Comparison of ENCODE assay signal across 21 cellular contexts in the genomic region with DNA sequence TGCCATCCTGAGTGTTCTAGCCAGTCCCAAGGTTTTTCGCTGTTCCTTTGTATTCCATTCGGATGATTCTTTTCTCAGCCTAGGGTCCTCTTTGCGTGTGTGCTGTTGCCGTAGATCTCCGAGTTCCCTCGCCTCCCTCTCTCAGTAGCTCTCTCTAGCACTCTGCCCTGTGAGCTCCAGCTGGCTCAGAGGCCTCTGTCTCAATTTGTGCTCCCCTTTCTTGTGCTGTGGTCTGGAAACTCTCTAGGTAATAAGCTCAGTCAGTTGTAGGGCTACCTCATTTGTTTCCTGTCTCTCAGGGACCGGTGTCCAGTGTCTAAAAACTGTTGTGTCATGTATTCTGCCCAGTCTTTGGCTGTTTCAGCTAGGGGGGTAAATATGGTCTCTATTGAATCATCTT.
DNase-seq lines count a peak whose midpoint lies in the region; ATAC-seq and TF ChIP-seq lines count a peak whose summit lies in the region.
"Had no signal": no experiment of that assay in that cellular context is flagged by ENCODE, and none has a peak within 500 bp of the region (broad histone marks: within the 10 kb centered on the region; RNA-seq: fewer than 3 reads in every experiment).

No MANE protein-coding gene starts in this region.

- 94 to 98% (median 96%) methylated on average over 7 of the region's 7 CpGs for WGBS in heart left ventricle, 4 donors

- H3K4me1 ChIP-seq in heart left ventricle = peaks cover 0 to 7% (median 0%) of the 10 kb centered on the region in 12 donors
- H3K4me1 ChIP-seq: HAP-1, testis had no signal

- no peaks in the 10 kb centered on the region for H3K27me3 ChIP-seq in heart left ventricle
- H3K27me3 ChIP-seq: testis had no signal

- H3K4me3 Mint-ChIP-seq in stimulated activated naive CD8-positive, alpha-beta T cell treated with anti-CD3 and anti-CD28 coated beads, Interleukin-15, Interleukin-2, amounts not matched to agents 100 ng/mL and 50 ng/mL, for 24 hours = no peak overlapping the region
- no peak overlapping the region for H3K4me3 Mint-ChIP-seq in central memory CD8-positive, alpha-beta T cell
- H3K4me3 Mint-ChIP-seq: naive thymus-derived CD8-positive, alpha-beta T cell; T-helper 1 cell treated with Interleukin-12 subunit alpha and Interleukin-12 subunit beta and Interleukin-4 antibody, amounts not matched to agents 30 μg/mL and 1 μg/mL, for 36 hours had no signal

- ATAC-seq in stimulated activated naive CD8-positive, alpha-beta T cell treated with anti-CD3 and anti-CD28 coated beads, Interleukin-15, Interleukin-2, amounts not matched to agents 100 U/mL and 50 U/mL, for 24 hours = no peak
- ATAC-seq in central memory CD8-positive, alpha-beta T cell (replicated peaks; ENCODE audit: extremely low read depth, poor library complexity, severe bottlenecking) = no peak
- no peak for ATAC-seq in heart left ventricle
- ATAC-seq: GM12878; left ventricle myocardium superior; naive thymus-derived CD8-positive, alpha-beta T cell had no signal

- TF ChIP-seq CTCF in heart left ventricle (IDR thresholded peaks at IDR 0.05) = no peak

- peak overlapping the region; percentile 49 for H3K27ac Mint-ChIP-seq in stimulated activated naive CD8-positive, alpha-beta T cell treated with anti-CD3 and anti-CD28 coated beads, Interleukin-15, Interleukin-2, amounts not matched to agents 100 ng/mL and 50 ng/mL, for 24 hours
- peak overlapping the region; percentile 36 for H3K27ac Mint-ChIP-seq in central memory CD8-positive, alpha-beta T cell (ENCODE audit: low read depth)
- H3K27ac Mint-ChIP-seq: T-helper 1 cell treated with Interleukin-12 subunit alpha and Interleukin-12 subunit beta and Interleukin-4 antibody, amounts not matched to agents 30 μg/mL and 1 μg/mL, for 36 hours had no signal

- H3K9me3 Mint-ChIP-seq in stimulated activated naive CD8-positive, alpha-beta T cell treated with anti-CD3 and anti-CD28 coated beads, Interleukin-15, Interleukin-2, amounts not matched to agents 100 ng/mL and 50 ng/mL, for 24 hours = no peaks in the 10 kb centered on the region
- no peaks in the 10 kb centered on the region for H3K9me3 Mint-ChIP-seq in central memory CD8-positive, alpha-beta T cell
- H3K9me3 Mint-ChIP-seq: naive thymus-derived CD8-positive, alpha-beta T cell; T-helper 1 cell treated with Interleukin-12 subunit alpha and Interleukin-12 subunit beta and Interleukin-4 antibody, amounts not matched to agents 30 μg/mL and 1 μg/mL, for 36 hours had no signal

- no peaks in the 10 kb centered on the region for H3K9me3 ChIP-seq in heart left ventricle
- H3K9me3 ChIP-seq: HAP-1, testis had no signal

- H3K27ac ChIP-seq in heart left ventricle = no peak overlapping the region
- H3K27ac ChIP-seq: testis, WERI-Rb-1 had no signal

- H3K27me3 Mint-ChIP-seq in stimulated activated naive CD8-positive, alpha-beta T cell treated with anti-CD3 and anti-CD28 coated beads, Interleukin-15, Interleukin-2, amounts not matched to agents 100 ng/mL and 50 ng/mL, for 24 hours = no peaks in the 10 kb centered on the region
- H3K27me3 Mint-ChIP-seq in central memory CD8-positive, alpha-beta T cell = no peaks in the 10 kb centered on the region
- H3K27me3 Mint-ChIP-seq: CD4-positive, CD25-positive, alpha-beta regulatory T cell; naive thymus-derived CD8-positive, alpha-beta T cell had no signal

- no peak for TF ChIP-seq POLR2A in heart left ventricle (IDR thresholded peaks at IDR 0.05)

- peaks cover 68% of the 10 kb centered on the region for H3K36me3 Mint-ChIP-seq in stimulated activated naive CD8-positive, alpha-beta T cell treated with anti-CD3 and anti-CD28 coated beads, Interleukin-15, Interleukin-2, amounts not matched to agents 100 ng/mL and 50 ng/mL, for 24 hours (ENCODE audit: low read depth)
- H3K36me3 Mint-ChIP-seq in central memory CD8-positive, alpha-beta T cell (ENCODE audit: insufficient read depth) = peaks cover 56% of the 10 kb centered on the region

- DNase-seq in stimulated activated naive CD8-positive, alpha-beta T cell treated with anti-CD3 and anti-CD28 coated beads, Interleukin-15, Interleukin-2, amounts not matched to agents 100 U/mL and 50 U/mL, for 24 hours = no peak
- no peak for DNase-seq in central memory CD8-positive, alpha-beta T cell (ENCODE audit: low spot score in 2 of 2)
- DNase-seq in myocyte (ENCODE audit: low read depth) (peak; percentile 33), heart left ventricle (no peak), NCI-H1092 (lab: John Stamatoyannopoulos, UW) (no peak)
- no peak for DNase-seq in stimulated activated CD8-positive, alpha-beta memory T cell treated with anti-CD3 and anti-CD28 coated beads, Interleukin-4, amount 100 ng/mL, for 48 hours
- DNase-seq: CD4-positive, CD25-positive, alpha-beta regulatory T cell; central memory CD4-positive, alpha-beta T cell; effector memory CD4-positive, alpha-beta T cell; GF-D8; left ventricle myocardium superior; naive thymus-derived CD8-positive, alpha-beta T cell; NCI-H526; Right ventricle myocardium superior; stimulated activated CD4-positive, alpha-beta T cell treated with anti-CD3 and anti-CD28 coated beads, Interleukin-12 subunit alpha, Interleukin-12 subunit beta, amount 100 ng/mL, for 4 hours; testis; WERI-Rb-1 had no signal

- H3K4me3 ChIP-seq in heart left ventricle = no peak overlapping the region
- H3K4me3 ChIP-seq: GM12878, HAP-1, testis had no signal

- intact Hi-C loops in heart left ventricle (cut with DNase I) = no loop called here

- peaks cover 0 to 88% (median 75%) of the 10 kb centered on the region in 9 donors for H3K36me3 ChIP-seq in heart left ventricle

- H3K4me1 Mint-ChIP-seq in stimulated activated naive CD8-positive, alpha-beta T cell treated with anti-CD3 and anti-CD28 coated beads, Interleukin-15, Interleukin-2, amounts not matched to agents 100 ng/mL and 50 ng/mL, for 24 hours (ENCODE audit: low read depth) = no peaks in the 10 kb centered on the region
- H3K4me1 Mint-ChIP-seq in central memory CD8-positive, alpha-beta T cell = peaks cover 32% of the 10 kb centered on the region
